In the genomic region with DNA sequence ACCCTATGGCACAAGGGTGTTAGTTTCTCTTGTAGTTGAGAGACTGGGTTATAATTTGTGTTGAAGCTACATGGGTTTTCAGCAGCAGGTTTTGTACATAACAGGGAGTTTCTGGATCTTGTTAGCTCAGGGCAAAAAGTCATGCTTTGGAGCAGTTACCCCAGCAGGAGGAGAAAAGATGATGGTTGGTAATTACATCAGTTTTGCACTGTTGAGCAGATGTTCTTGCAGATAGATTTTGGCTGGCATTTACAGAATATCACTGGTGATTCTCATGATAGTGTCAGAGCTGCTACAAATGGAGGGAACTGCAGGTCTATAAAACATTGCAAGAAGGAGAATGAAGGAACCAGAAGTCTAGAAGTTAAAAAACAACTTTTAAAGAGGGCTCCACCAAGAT, we compare ENCODE assay signal across 18 cellular contexts.
"Had no signal": no experiment of that assay in that cellular context is flagged by ENCODE, and none has a peak within 500 bp of the region (broad histone marks: within the 10 kb centered on the region; RNA-seq: fewer than 3 reads in every experiment).

No MANE protein-coding gene starts in this region.

- H3K27me3 ChIP-seq: sigmoid colon, transverse colon had no signal

- H3K9me3 Mint-ChIP-seq: endodermal cell; naive thymus-derived CD8-positive, alpha-beta T cell had no signal

- H3K4me3 Mint-ChIP-seq: endodermal cell; naive thymus-derived CD8-positive, alpha-beta T cell had no signal

- DNase-seq: effector CD4-positive, alpha-beta T cell; endodermal cell; erythroblast; foreskin melanocyte; heart left ventricle; hippocampal formation; mesendoderm; naive thymus-derived CD8-positive, alpha-beta T cell; posterior cingulate gyrus; sigmoid colon; stimulated activated CD4-positive, alpha-beta T cell treated with anti-CD3 and anti-CD28 coated beads, Interleukin-2, amount 100 ng/mL, for 24 hours; stimulated activated naive CD4-positive, alpha-beta T cell; stomach; substantia nigra; transverse colon had no signal

- H3K9me3 ChIP-seq: heart left ventricle, sigmoid colon, stomach, thoracic aorta, transverse colon had no signal

- ATAC-seq: heart left ventricle; naive thymus-derived CD8-positive, alpha-beta T cell had no signal

- H3K27ac Mint-ChIP-seq: endodermal cell; naive thymus-derived CD8-positive, alpha-beta T cell had no signal

- H3K27ac ChIP-seq: coronary artery, heart left ventricle, sigmoid colon, skin epidermis, stomach, thoracic aorta, transverse colon had no signal

- H3K4me3 ChIP-seq: coronary artery, heart left ventricle, sigmoid colon, skin epidermis, stomach, thoracic aorta, transverse colon had no signal

- H3K4me1 ChIP-seq: heart left ventricle, sigmoid colon, stomach, transverse colon had no signal

- H3K36me3 ChIP-seq: heart left ventricle, sigmoid colon, stomach, thoracic aorta, transverse colon had no signal

- H3K36me3 Mint-ChIP-seq: naive thymus-derived CD8-positive, alpha-beta T cell had no signal

- H3K4me1 Mint-ChIP-seq: endodermal cell; naive thymus-derived CD8-positive, alpha-beta T cell had no signal
